Comparison of ENCODE assay signal across 21 cellular contexts in the genomic region with DNA sequence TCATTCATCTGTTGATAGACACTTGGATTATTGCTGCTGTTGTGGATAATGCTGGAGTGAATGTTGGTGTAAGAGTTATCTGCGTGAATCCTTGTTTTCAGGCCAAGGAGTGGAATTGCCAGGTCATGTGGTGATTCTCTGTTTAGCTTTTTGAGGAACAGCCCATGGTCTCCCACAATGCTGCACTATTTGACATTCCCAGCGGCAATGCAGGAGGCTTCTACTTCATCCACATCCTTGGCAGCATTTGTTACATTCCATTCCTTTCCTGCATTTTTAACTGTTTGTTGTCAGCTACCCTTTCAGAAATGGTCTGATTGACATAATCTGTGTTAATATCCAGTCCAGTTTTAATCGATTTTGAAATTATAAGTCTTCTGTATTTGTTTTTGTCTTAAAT. TPM values are rescaled to one million over a fixed set of nuclear protein-coding genes. Genes with fewer than 3 reads are reported as not detected.
DNase-seq lines count a peak whose midpoint lies in the region; ATAC-seq, FAIRE-seq and TF ChIP-seq lines count a peak whose summit lies in the region.
"Had no signal": no experiment of that assay in that cellular context is flagged by ENCODE, and none has a peak within 500 bp of the region (broad histone marks: within the 10 kb centered on the region; RNA-seq: fewer than 3 reads in every experiment).

No MANE protein-coding gene starts in this region.

- dilution Hi-C loops in IMR-90 (cut with HindIII; ENCODE audit: low sequenced_read_pairs, unreplicated experiment) (no loop called here), keratinocyte (cut with MboI; ENCODE audit: extremely low pct_ligation_motif_present, low sequenced_read_pairs) (no loop called here)

- H3K4ac ChIP-seq in IMR-90 (ENCODE audit: low read depth, low read length) = no peak overlapping the region

- H2AFZ ChIP-seq in IMR-90 (replicated peaks; ENCODE audit: low read length, poor library complexity) (no peak overlapping the region), keratinocyte (ENCODE audit: control insufficient read depth, low read length) (no peak overlapping the region)
- H2AFZ ChIP-seq: GM23248 had no signal

- no peak overlapping the region for H3K4me2 ChIP-seq in IMR-90 (ENCODE audit: low read depth, low read length)
- H3K4me2 ChIP-seq in keratinocyte (ENCODE audit: control insufficient read depth, extremely low read depth, insufficient read depth, low read depth, low read length) = no peak overlapping the region

- peak; percentile 24; the same call in 1 of the 2 replicates for ATAC-seq in IMR-90 (ENCODE audit: low read depth)
- no peak for ATAC-seq in HG03442 (IDR thresholded peaks at IDR 0.05; ENCODE audit: unreplicated experiment)

- H4K5ac ChIP-seq in IMR-90 (ENCODE audit: low read depth, low read length) = no peak overlapping the region

- TF ChIP-seq CTCF in IMR-90 (conservative IDR thresholded peaks at IDR 0.05; ENCODE audit: low read depth, low read length) (no peak), keratinocyte (optimal IDR thresholded peaks at IDR 0.05 in 1 of 3, IDR thresholded peaks at IDR 0.05 in 1 of 3, conservative IDR thresholded peaks at IDR 0.05 in 1 of 3; ENCODE audit: extremely low read depth in 1 of 3, insufficient read depth in 2 of 3, low read length in 3 of 3) (no peak), A673 (conservative IDR thresholded peaks at IDR 0.05; ENCODE audit: low read depth, low read length) (no peak)

- H2BK5ac ChIP-seq in IMR-90 (ENCODE audit: low read depth, low read length, poor library complexity, severe bottlenecking) = no peak overlapping the region

- H4K20me1 ChIP-seq in IMR-90 (ENCODE audit: insufficient read depth, low read length) = no peaks in the 10 kb centered on the region
- H4K20me1 ChIP-seq in keratinocyte (ENCODE audit: control insufficient read depth, extremely low read depth, insufficient read depth, low read length) = no peaks in the 10 kb centered on the region

- no peak for DNase-seq in IMR-90
- DNase-seq in amniotic epithelial cell (ENCODE audit: low read depth) = peak; percentile 18
- no peak for DNase-seq in keratinocyte (ENCODE audit: low read depth, low spot score)
- no peak for DNase-seq in A673 (ENCODE audit: low spot score)
- no peak for DNase-seq in SHP77 (lab: John Stamatoyannopoulos, UW)
- DNase-seq in stimulated activated CD4-positive, alpha-beta T cell treated with anti-CD3 and anti-CD28 coated beads, Interleukin-2, amount 100 ng/mL, for 48 hours = no peak
- DNase-seq: 8988T; BE2C; C1 segment of cervical spinal cord; Caco-2; CD4-positive, CD25-positive, alpha-beta regulatory T cell; CD8-positive, alpha-beta memory T cell; GDM1; GM23248 had no signal

- peak; percentile 51 for FAIRE-seq in keratinocyte (lab: Jason Lieb, UNC)
- FAIRE-seq: D721Med, GM18507 had no signal

- TF ChIP-seq RAD21 in IMR-90 (IDR thresholded peaks at IDR 0.05; ENCODE audit: low read length) = no peak

- H3K18ac ChIP-seq in IMR-90 (ENCODE audit: low read depth, low read length) = no peak overlapping the region

- CTCF ChIA-PET in IMR-90 (lab: Yijun Ruan, JAX) = interaction anchor here (1.0 kb wide), 1 partner anchor 12 kb away, joined by 3 read pairs; no protein-coding TSS in a partner anchor
- CTCF ChIA-PET in A673 (lab: Charles Lee) = no interaction called here

- no peak overlapping the region for H2BK20ac ChIP-seq in IMR-90 (ENCODE audit: low read depth, low read length)

- H3K9me1 ChIP-seq in IMR-90 (ENCODE audit: insufficient read depth, low read length) (no peaks in the 10 kb centered on the region; the same call in 1 of the 2 replicates), keratinocyte (ENCODE audit: control insufficient read depth, extremely low read depth, insufficient read depth, low read length) (no peaks in the 10 kb centered on the region)

- no peak overlapping the region for H3K14ac ChIP-seq in IMR-90 (replicated peaks; ENCODE audit: low read depth, low read length)

- H3K27ac ChIP-seq in IMR-90 (ENCODE audit: insufficient read depth, low read length) (no peak overlapping the region), keratinocyte (ENCODE audit: control insufficient read depth, insufficient read depth, low read length) (peak overlapping the region; percentile 40), A673 (ENCODE audit: low read depth, low read length, poor library complexity, severe bottlenecking) (no peak overlapping the region)
- H3K27ac ChIP-seq: GM23248, HL-60 had no signal

- H2BK120ac ChIP-seq in IMR-90 (ENCODE audit: low read depth, low read length) = no peak overlapping the region

- WGBS in IMR-90 (ENCODE audit: extremely low coverage in 2 of 2, insufficient read length in 1 of 2), 2 experiments = no CpG with 5 or more reads among the region's 3 CpGs

- H3K9ac ChIP-seq in IMR-90 (ENCODE audit: low read depth, low read length) (no peak overlapping the region), keratinocyte (ENCODE audit: control insufficient read depth, extremely low read depth, insufficient read depth, low read length) (no peak overlapping the region)
- H3K9ac ChIP-seq: GM23248 had no signal

- in situ Hi-C loops in IMR-90 (cut with MboI; ENCODE audit: low sequenced_read_pairs) = no loop called here

- no peaks in the 10 kb centered on the region for H3K79me2 ChIP-seq in keratinocyte (ENCODE audit: control insufficient read depth, insufficient read depth, low read length)

- no peaks in the 10 kb centered on the region for H3K79me1 ChIP-seq in IMR-90 (ENCODE audit: low read depth in 1 of 2, low read length in 2 of 2)

- H3K27me3 ChIP-seq in IMR-90 (ENCODE audit: control insufficient read depth, insufficient read depth, low read length) (no peaks in the 10 kb centered on the region), keratinocyte (ENCODE audit: control insufficient read depth, extremely low read depth, insufficient read depth, low read length) (no peaks in the 10 kb centered on the region), A673 (replicated peaks; ENCODE audit: insufficient read depth, low read depth, low read length, poor library complexity) (no peaks in the 10 kb centered on the region)
- H3K27me3 ChIP-seq: BE2C had no signal

- POLR2A ChIA-PET in IMR-90 (lab: Charles Lee; ENCODE audit: unreplicated experiment) (no interaction called here), A673 (lab: Charles Lee; ENCODE audit: low non-redundant PET) (no interaction called here)

- H3K4me3 ChIP-seq in IMR-90 (ENCODE audit: insufficient read depth, low read depth, low read length) = no peak overlapping the region
- no peak overlapping the region for H3K4me3 ChIP-seq in keratinocyte (ENCODE audit: control insufficient read depth in 2 of 3, extremely low read depth in 1 of 3, insufficient read depth in 2 of 3, low read depth in 1 of 3, low read length in 3 of 3)
- no peak overlapping the region for H3K4me3 ChIP-seq in A673 (ENCODE audit: low read depth, low read length, poor library complexity, severe bottlenecking)
- H3K4me3 ChIP-seq: GM23248, HAP-1 had no signal

- no peak overlapping the region for H4K91ac ChIP-seq in IMR-90 (ENCODE audit: insufficient read depth, low read depth, low read length)

- H2AK9ac ChIP-seq in IMR-90 (replicated peaks; ENCODE audit: low read depth, low read length, poor library complexity) = peak overlapping the region; percentile 23

- no peak overlapping the region for H2BK15ac ChIP-seq in IMR-90 (ENCODE audit: low read depth, low read length)

- H2AK5ac ChIP-seq in IMR-90 (ENCODE audit: low read depth, low read length) = no peak overlapping the region

- no TSS peak for BruUV-seq in IMR-90 (replicated peaks; lab: Mats Ljungman, UMichigan)
- BruUV-seq in A673 (replicated peaks; lab: Mats Ljungman, UMichigan) = no TSS peak

- no peak overlapping the region for H4K8ac ChIP-seq in IMR-90 (ENCODE audit: low read depth in 2 of 2, low read length in 2 of 2)

- H3K36me3 ChIP-seq in IMR-90 (ENCODE audit: control insufficient read depth, insufficient read depth, low read length) = peaks cover 1% of the 10 kb centered on the region
- H3K36me3 ChIP-seq in keratinocyte (ENCODE audit: control insufficient read depth in 2 of 2, extremely low read depth in 1 of 2, insufficient read depth in 2 of 2, low read length in 2 of 2) = no peaks in the 10 kb centered on the region
- H3K36me3 ChIP-seq in A673 (ENCODE audit: insufficient read depth, low read length, poor library complexity, severe bottlenecking) = no peaks in the 10 kb centered on the region
- H3K36me3 ChIP-seq: BE2C, HAP-1 had no signal

- H3K4me1 ChIP-seq in IMR-90 (ENCODE audit: control insufficient read depth, insufficient read depth, low read length) (no peaks in the 10 kb centered on the region), keratinocyte (ENCODE audit: control insufficient read depth, extremely low read depth, insufficient read depth, low read length) (peaks cover 25% of the 10 kb centered on the region), A673 (ENCODE audit: insufficient read depth, low read length, poor library complexity, severe bottlenecking) (no peaks in the 10 kb centered on the region)
- H3K4me1 ChIP-seq: BE2C, Caco-2 had no signal

- no peak for TF ChIP-seq POLR2A in IMR-90 (IDR thresholded peaks at IDR 0.05; ENCODE audit: low read depth, low read length)

- H3K56ac ChIP-seq in IMR-90 (ENCODE audit: extremely low read depth, insufficient read depth, low read length) = no peak overlapping the region

- intact Hi-C loops in IMR-90 (cut with micrococcal nuclease) (no loop called here), A673 (cut with micrococcal nuclease; ENCODE audit: unreplicated experiment) (no loop called here)

- H3K23ac ChIP-seq in IMR-90 (ENCODE audit: low read depth, low read length) = no peak overlapping the region

- H3K9me3 ChIP-seq in IMR-90 (ENCODE audit: control insufficient read depth, insufficient read depth, low read length) = no peaks in the 10 kb centered on the region
- no peaks in the 10 kb centered on the region for H3K9me3 ChIP-seq in keratinocyte (ENCODE audit: control insufficient read depth, low read depth, low read length)
- H3K9me3 ChIP-seq in A673 (ENCODE audit: low read depth, low read length, poor library complexity, severe bottlenecking) = no peaks in the 10 kb centered on the region
- H3K9me3 ChIP-seq: BE2C, Caco-2, HAP-1 had no signal

RNA-seq across cellular contexts. Expression of a gene that starts 51.7 kb away (rescaled TPM):
- total RNA-seq in IMR-90 (2012; rRNA removed) (not detected in 2 replicates), A673 (2021) (not detected in 2 replicates)
- polyA plus RNA-seq in IMR-90 (2012; rRNA removed) (not detected in 2 replicates), keratinocyte (0.09 to 0.39 TPM in 2 of 3 replicates, not detected in the other)
- polyA plus RNA-seq in IMR-90 (2012; cell fraction: cytosol; rRNA removed) = 0.03 TPM in 1 of 2 replicates, not detected in the other
- 0.10 TPM in 1 of 2 replicates, not detected in the other for polyA plus RNA-seq in IMR-90 (2012; cell fraction: nucleus; rRNA removed; ENCODE audit: low replicate concordance)
- polyA plus RNA-seq in keratinocyte (2011; ENCODE audit: low read depth) = not detected
- 0.06 TPM in 1 of 2 replicates, not detected in the other for polyA plus RNA-seq in keratinocyte (2011; cell fraction: cytosol; rRNA removed)
- polyA plus RNA-seq in keratinocyte (2011; cell fraction: nucleus; rRNA removed) = 0.28 TPM in 1 of 2 replicates, not detected in the other
- polyA plus RNA-seq in keratinocyte (2012; ENCODE audit: low replicate concordance) = 0.45 and 0.57 TPM in 2 replicates
- not detected in 3 replicates for polyA minus RNA-seq in keratinocyte
- polyA minus RNA-seq in keratinocyte (2011; cell fraction: cytosol; rRNA and poly(A)+ RNA removed) = not detected
- not detected in 2 replicates for polyA minus RNA-seq in keratinocyte (2011; cell fraction: nucleus; rRNA and poly(A)+ RNA removed)
- total RNA-seq: Caco-2; CD4-positive, CD25-positive, alpha-beta regulatory T cell; CD8-positive, alpha-beta memory T cell; GM23248; H4; HT1080 had no signal
- polyA plus RNA-seq: CD4-positive, CD25-positive, alpha-beta regulatory T cell; CD8-positive, alpha-beta memory T cell; GM23248 had no signal
